6 cellular contexts compared by ENCODE assay signal in the genomic region with DNA sequence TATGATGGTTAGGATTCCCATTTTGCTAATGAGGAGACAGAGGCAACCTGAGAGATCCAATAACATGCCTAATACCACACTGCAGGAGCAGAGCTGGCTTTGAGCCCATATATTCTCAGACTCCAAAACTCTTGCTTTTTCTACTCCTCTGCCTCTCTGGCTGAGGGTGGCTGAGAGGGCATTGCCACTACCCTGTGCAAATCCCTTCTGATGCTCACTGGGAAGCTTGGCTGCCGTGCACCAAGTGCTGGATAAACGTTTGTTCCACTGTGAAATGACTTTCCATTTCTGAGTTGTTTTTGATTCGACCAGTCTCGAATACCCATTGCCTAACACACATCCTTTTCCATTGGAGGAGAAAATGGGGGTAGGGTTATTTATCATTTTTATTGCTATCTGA.
"Had no signal": no experiment of that assay in that cellular context is flagged by ENCODE, and none has a peak within 500 bp of the region (broad histone marks: within the 10 kb centered on the region; RNA-seq: fewer than 3 reads in every experiment).

No MANE protein-coding gene starts in this region.

- H3K4me3 ChIP-seq: GM23338 had no signal

- ATAC-seq: GM23338, HepG2 had no signal

- H3K27ac ChIP-seq: HL-60 had no signal

- DNase-seq: H9, HCEC 1CT, KBM-7 had no signal
